35 cellular contexts compared by ENCODE assay signal in the genomic region with DNA sequence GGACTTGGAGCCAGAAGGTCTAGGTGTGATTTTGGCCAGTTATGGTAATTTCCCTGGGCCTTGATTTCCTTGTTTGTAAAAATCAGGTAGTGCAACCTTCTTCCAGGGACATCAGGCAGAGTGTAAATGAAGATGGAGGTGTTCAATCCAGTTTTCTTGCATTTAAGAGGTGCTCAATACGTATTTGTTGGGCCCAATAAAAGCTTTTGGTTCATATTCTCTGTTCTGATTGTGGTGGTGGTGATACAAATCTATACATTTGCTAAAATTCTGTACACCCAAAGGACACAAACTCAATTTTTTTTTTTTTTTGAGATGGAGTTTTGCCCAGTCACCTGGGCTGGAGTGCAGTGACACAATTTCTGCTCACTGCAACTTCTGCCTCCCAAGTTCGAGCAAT. TPM values are rescaled to one million over a fixed set of nuclear protein-coding genes. Genes with fewer than 3 reads are reported as not detected.
"Had no signal": no experiment of that assay in that cellular context is flagged by ENCODE, and none has a peak within 500 bp of the region (broad histone marks: within the 10 kb centered on the region; RNA-seq: fewer than 3 reads in every experiment).

No MANE protein-coding gene starts in this region.

- ATAC-seq: activated CD4-positive, alpha-beta T cell treated with anti-CD3 and anti-CD28 coated beads for 36 hours; foreskin keratinocyte; left lobe of liver; lower lobe of right lung; WTC11 had no signal

- H3K9me3 ChIP-seq: adrenal gland, ascending aorta, lower lobe of right lung, ovary, prostate gland, tibial artery had no signal

- DNase-seq: activated CD4-positive, alpha-beta T cell treated with anti-CD3 and anti-CD28 coated beads for 36 hours; activated CD4-positive, alpha-beta T cell treated with anti-CD3 and anti-CD28 coated beads, Interleukin-2, amount 50 U/mL, for 4 hours; activated CD8-positive, alpha-beta memory T cell treated with anti-CD3 and anti-CD28 coated beads for 24 hours; activated CD8-positive, alpha-beta memory T cell treated with anti-CD3 and anti-CD28 coated beads, Interleukin-2, amount 50 U/mL, for 4 hours; activated naive CD4-positive, alpha-beta T cell; activated T-cell treated with anti-CD3 and anti-CD28 coated beads, Interleukin-2, amount 50 U/mL, for 24 hours; adrenal gland; brain microvascular endothelial cell; caudate nucleus; dermis blood vessel endothelial cell; effector CD8-positive, alpha-beta T cell; foreskin keratinocyte; immature natural killer cell; naive thymus-derived CD4-positive, alpha-beta T cell; ovary; stimulated activated CD4-positive, alpha-beta T cell treated with anti-CD3 and anti-CD28 coated beads, Interleukin-4, amount 100 ng/mL, for 1 hour; substantia nigra; tibial artery had no signal

- H3K4me3 ChIP-seq: adrenal gland, ascending aorta, lower lobe of right lung, ovary, prostate gland, tibial artery had no signal

- H3K36me3 Mint-ChIP-seq: activated naive CD8-positive, alpha-beta T cell; immature natural killer cell; WTC11 had no signal

- H3K27me3 Mint-ChIP-seq: activated CD4-positive, alpha-beta T cell treated with anti-CD3 and anti-CD28 coated beads for 36 hours; activated naive CD8-positive, alpha-beta T cell; activated T-cell treated with anti-CD3 and anti-CD28 coated beads, Interleukin-2, amount 50 U/mL, for 24 hours; stimulated activated naive CD8-positive, alpha-beta T cell treated with anti-CD3 and anti-CD28 coated beads, Interleukin-15, Interleukin-2, amounts not matched to agents 100 ng/mL and 50 ng/mL, for 24 hours had no signal

- H3K27ac ChIP-seq: adrenal gland, ascending aorta, brain microvascular endothelial cell, foreskin keratinocyte, lower lobe of right lung, ovary, prostate gland, tibial artery had no signal

- H3K4me3 Mint-ChIP-seq: activated CD4-positive, alpha-beta T cell treated with anti-CD3 and anti-CD28 coated beads for 36 hours; activated naive CD8-positive, alpha-beta T cell; activated T-cell treated with anti-CD3 and anti-CD28 coated beads, Interleukin-2, amount 50 U/mL, for 24 hours; immature natural killer cell; naive thymus-derived CD4-positive, alpha-beta T cell; neural crest cell; stimulated activated naive CD8-positive, alpha-beta T cell treated with anti-CD3 and anti-CD28 coated beads, Interleukin-15, Interleukin-2, amounts not matched to agents 100 ng/mL and 50 ng/mL, for 24 hours; T-helper 2 cell treated with Interferon-gamma antibody and Interleukin-4, amounts not matched to agents 5 μg/mL and 100 μg/mL, for 36 hours; WTC11 had no signal

- H3K27me3 ChIP-seq: adrenal gland, ascending aorta, brain microvascular endothelial cell, foreskin keratinocyte, ovary, tibial artery had no signal

- H3K36me3 ChIP-seq: adrenal gland, ascending aorta, brain microvascular endothelial cell, lower lobe of right lung, ovary, prostate gland, tibial artery had no signal

- H3K27ac Mint-ChIP-seq: activated CD4-positive, alpha-beta T cell treated with anti-CD3 and anti-CD28 coated beads for 36 hours; activated naive CD8-positive, alpha-beta T cell; activated T-cell treated with anti-CD3 and anti-CD28 coated beads, Interleukin-2, amount 50 U/mL, for 24 hours; activated T-helper 2 cell treated with anti-CD3 and anti-CD28 coated beads, Interferon-gamma antibody, Interleukin-2, Interleukin-4, amounts not matched to agents 10 μg/mL and 5 μg/mL and 100 μg/mL, durations not matched to agents 14 hours and 24 hours and 36 hours; T-helper 2 cell treated with Interferon-gamma antibody and Interleukin-4, amounts not matched to agents 5 μg/mL and 100 μg/mL, for 36 hours; WTC11 had no signal

- H3K9me3 Mint-ChIP-seq: activated T-cell treated with anti-CD3 and anti-CD28 coated beads, Interleukin-2, amount 50 U/mL, for 24 hours; activated T-helper 2 cell treated with anti-CD3 and anti-CD28 coated beads, Interferon-gamma antibody, Interleukin-2, Interleukin-4, amounts not matched to agents 10 μg/mL and 5 μg/mL and 100 μg/mL, durations not matched to agents 14 hours and 24 hours and 36 hours; immature natural killer cell; naive thymus-derived CD4-positive, alpha-beta T cell; neural crest cell; stimulated activated naive CD8-positive, alpha-beta T cell treated with anti-CD3 and anti-CD28 coated beads, Interleukin-15, Interleukin-2, amounts not matched to agents 100 ng/mL and 50 ng/mL, for 24 hours; T-helper 2 cell treated with Interferon-gamma antibody and Interleukin-4, amounts not matched to agents 5 μg/mL and 100 μg/mL, for 36 hours; WTC11 had no signal

- H3K4me1 ChIP-seq: adrenal gland, ascending aorta, foreskin keratinocyte, prostate gland had no signal

- FAIRE-seq: TTC549 had no signal

RNA-seq across cellular contexts. Expression of a gene that starts 6.0 kb away (rescaled TPM):
- total RNA-seq: ascending aorta, foreskin keratinocyte, kidney epithelial cell had no signal
- polyA plus RNA-seq: foreskin keratinocyte had no signal

RNA-seq across cellular contexts. Expression of a gene that starts 7.5 kb away (rescaled TPM):
- total RNA-seq: activated T-helper 2 cell treated with anti-CD3 and anti-CD28 coated beads, Interferon-gamma antibody, Interleukin-2, Interleukin-4, amounts not matched to agents 10 μg/mL and 5 μg/mL and 100 μg/mL, durations not matched to agents 14 hours and 24 hours and 36 hours; adrenal gland; ascending aorta; dermis blood vessel endothelial cell; foreskin keratinocyte; glomerular endothelial cell; kidney epithelial cell; left lobe of liver; lower lobe of right lung; mesenteric fat pad; mucosa of gallbladder; neural crest cell; ovary; prostate gland; ureter; WTC11 had no signal
- polyA plus RNA-seq: adrenal gland; esophagus; foreskin keratinocyte; immature natural killer cell; naive thymus-derived CD4-positive, alpha-beta T cell; ovary had no signal

RNA-seq across cellular contexts. Expression of a gene that starts 15.1 kb away (rescaled TPM):
- total RNA-seq: activated CD4-positive, alpha-beta T cell treated with anti-CD3 and anti-CD28 coated beads for 36 hours; activated T-helper 2 cell treated with anti-CD3 and anti-CD28 coated beads, Interferon-gamma antibody, Interleukin-2, Interleukin-4, amounts not matched to agents 10 μg/mL and 5 μg/mL and 100 μg/mL, durations not matched to agents 14 hours and 24 hours and 36 hours; adrenal gland; ascending aorta; dermis blood vessel endothelial cell; foreskin keratinocyte; glomerular endothelial cell; kidney epithelial cell; left lobe of liver; lower lobe of right lung; mesenteric fat pad; mucosa of gallbladder; naive thymus-derived CD4-positive, alpha-beta T cell; neural crest cell; ovary; ureter; WTC11 had no signal
- polyA plus RNA-seq: adrenal gland; esophagus; foreskin keratinocyte; immature natural killer cell; naive thymus-derived CD4-positive, alpha-beta T cell; ovary had no signal

RNA-seq across cellular contexts. Expression of a gene that starts 29.8 kb away (rescaled TPM):
- total RNA-seq: activated CD4-positive, alpha-beta T cell treated with anti-CD3 and anti-CD28 coated beads for 36 hours; activated T-helper 2 cell treated with anti-CD3 and anti-CD28 coated beads, Interferon-gamma antibody, Interleukin-2, Interleukin-4, amounts not matched to agents 10 μg/mL and 5 μg/mL and 100 μg/mL, durations not matched to agents 14 hours and 24 hours and 36 hours; adrenal gland; ascending aorta; dermis blood vessel endothelial cell; foreskin keratinocyte; glomerular endothelial cell; kidney epithelial cell; left lobe of liver; lower lobe of right lung; mesenteric fat pad; mucosa of gallbladder; neural crest cell; ovary; prostate gland; ureter; WTC11 had no signal
- polyA plus RNA-seq: adrenal gland; esophagus; foreskin keratinocyte; immature natural killer cell; naive thymus-derived CD4-positive, alpha-beta T cell; ovary had no signal

RNA-seq across cellular contexts. Expression of a gene that starts 44.4 kb away (rescaled TPM):
- total RNA-seq: activated CD4-positive, alpha-beta T cell treated with anti-CD3 and anti-CD28 coated beads for 36 hours; activated T-helper 2 cell treated with anti-CD3 and anti-CD28 coated beads, Interferon-gamma antibody, Interleukin-2, Interleukin-4, amounts not matched to agents 10 μg/mL and 5 μg/mL and 100 μg/mL, durations not matched to agents 14 hours and 24 hours and 36 hours; adrenal gland; ascending aorta; dermis blood vessel endothelial cell; foreskin keratinocyte; glomerular endothelial cell; kidney epithelial cell; left lobe of liver; lower lobe of right lung; mesenteric fat pad; mucosa of gallbladder; naive thymus-derived CD4-positive, alpha-beta T cell; neural crest cell; ovary; prostate gland; ureter had no signal
- polyA plus RNA-seq: adrenal gland; esophagus; foreskin keratinocyte; immature natural killer cell; naive thymus-derived CD4-positive, alpha-beta T cell; ovary had no signal
